8 cellular contexts compared by ENCODE assay signal in genomic region chr5:107672212-107673105, GRCh38. TPM values are rescaled to one million over a fixed set of nuclear protein-coding genes. Genes with fewer than 3 reads are reported as not detected.
A peak's percentile ranks its signal among the peaks of the same experiment; 100 is the strongest.
DNase-seq lines count a peak whose midpoint lies in the region; ATAC-seq and TF ChIP-seq lines count a peak whose summit lies in the region.

No MANE protein-coding gene starts in this region.

- H3K36me3 Mint-ChIP-seq in activated B cell treated with CpG ODN at 0.5 μM for 24 hours (ENCODE audit: low read depth) = no peaks in the 10 kb centered on the region

- TF ChIP-seq CTCF in activated B cell treated with CpG ODN at 0.5 μM for 24 hours (IDR thresholded peaks at IDR 0.05) = no peak

- no peaks in the 10 kb centered on the region for H3K9me3 Mint-ChIP-seq in activated B cell treated with CpG ODN at 0.5 μM for 24 hours

- H3K27ac ChIP-seq in epithelial cell of prostate (peak overlapping the region; percentile 90), substantia nigra (ENCODE audit: low read depth, low read length, poor library complexity, severe bottlenecking) (no peak overlapping the region)

- intact Hi-C loops in activated B cell treated with CpG ODN at 0.5 μM for 24 hours (cut with micrococcal nuclease) = loop anchor here (10.0 kb wide), 1 partner anchor 672 kb away; no protein-coding TSS in a partner anchor

- peaks cover 55% of the 10 kb centered on the region for H3K27me3 Mint-ChIP-seq in activated B cell treated with CpG ODN at 0.5 μM for 24 hours

- CTCF ChIA-PET in activated B cell treated with CpG ODN at 0.5 μM for 24 hours (lab: Charles Lee) = no interaction called here

- DNase-seq in AG08395 (ENCODE audit: low spot score) (peak; percentile 62), NCI-H2029 treated with DMSO at 0.1 percent for 48 hours (lab: John Stamatoyannopoulos, UW) (peak; percentile 91), activated B cell treated with CpG ODN at 0.5 μM for 24 hours (no peak), epithelial cell of prostate (ENCODE audit: low read depth, low spot score) (peak; percentile 98), medulla oblongata (ENCODE audit: extremely low spot score) (peak; percentile 20), substantia nigra (lab: John Stamatoyannopoulos, UW) (peak in 25 of 49 donors; percentile 7 to 69 (median 44)), NOMO-1 treated with dmso at 0.1 percent for 144 hours (lab: John Stamatoyannopoulos, UW; ENCODE audit: unreplicated experiment) (no peak)

- H3K4me3 Mint-ChIP-seq in activated B cell treated with CpG ODN at 0.5 μM for 24 hours = peak overlapping the region; percentile 80

- POLR2A ChIA-PET in activated B cell treated with CpG ODN at 0.5 μM for 24 hours (lab: Charles Lee) = no interaction called here

- H3K27ac Mint-ChIP-seq in activated B cell treated with CpG ODN at 0.5 μM for 24 hours = no peak overlapping the region

- peak; percentile 26 for ATAC-seq in GM18511 (IDR thresholded peaks at IDR 0.05; ENCODE audit: unreplicated experiment)
- peak; percentile 38 for ATAC-seq in activated B cell treated with CpG ODN at 0.5 μM for 24 hours (ENCODE audit: low read depth)

- peaks cover 34% of the 10 kb centered on the region for H3K4me1 Mint-ChIP-seq in activated B cell treated with CpG ODN at 0.5 μM for 24 hours

RNA-seq across cellular contexts. Expression of gene EFNA5, which starts 1.7 kb away (rescaled TPM):
- total RNA-seq in activated B cell treated with CpG ODN at 0.5 μM for 24 hours = not detected in 2 replicates

Comparison
In these comparisons a context has a peak if more than half of its experiments do, and no peak if none do; other contexts are left out.
1. DNase-seq: peak in AG08395 (single experiment), NCI-H2029 treated with DMSO at 0.1 percent for 48 hours (single experiment), epithelial cell of prostate (single experiment), medulla oblongata (single experiment) and substantia nigra (25 of 49); none in activated B cell treated with CpG ODN at 0.5 μM for 24 hours (single experiment) and NOMO-1 treated with dmso at 0.1 percent for 144 hours (single experiment).